Comparison of ENCODE assay signal across 8 cellular contexts in genomic region chr14:21069388-21070082, GRCh38. TPM values are rescaled to one million over a fixed set of nuclear protein-coding genes. Genes with fewer than 3 reads are reported as not detected.
A peak's percentile ranks its signal among the peaks of the same experiment; 100 is the strongest.
DNase-seq lines count a peak whose midpoint lies in the region; ATAC-seq and TF ChIP-seq lines count a peak whose summit lies in the region.

No MANE protein-coding gene starts in this region.

- TF ChIP-seq EP300 in SK-N-SH (IDR thresholded peaks at IDR 0.05; ENCODE audit: borderline replicate concordance in 1 of 2, low read depth in 1 of 2, low read length in 1 of 2) (no peak), upper lobe of left lung (IDR thresholded peaks at IDR 0.05) (no peak)

- no peaks in the 10 kb centered on the region for H3K36me3 Mint-ChIP-seq in activated naive CD4-positive, alpha-beta T cell treated with anti-CD3 and anti-CD28 coated beads, Interleukin-2, amount 10 ng/mL, durations not matched to agents 7 days and 5 days
- H3K36me3 Mint-ChIP-seq in endothelial cell (ENCODE audit: low read depth, unreplicated experiment), result peaks cover 5% of the 10 kb centered on the region

- H3K9me2 ChIP-seq in SK-N-SH, result no peaks in the 10 kb centered on the region

- peak overlapping the region; percentile 87 for H2AFZ ChIP-seq in SK-N-SH (ENCODE audit: low read depth)

- H3K9me3 ChIP-seq in SK-N-SH, result no peaks in the 10 kb centered on the region
- H3K9me3 ChIP-seq in mononuclear cell (ENCODE audit: low read depth, low read length), result no peaks in the 10 kb centered on the region
- H3K9me3 ChIP-seq in upper lobe of left lung, result no peaks in the 10 kb centered on the region

- TF ChIP-seq CTCF in SK-N-SH (IDR thresholded peaks at IDR 0.05), result no peak
- no peak for TF ChIP-seq CTCF in endothelial cell (IDR thresholded peaks at IDR 0.05; ENCODE audit: unreplicated experiment)
- TF ChIP-seq CTCF in upper lobe of left lung (IDR thresholded peaks at IDR 0.05), result no peak

- peaks cover 47% of the 10 kb centered on the region for H3K79me2 ChIP-seq in SK-N-SH (ENCODE audit: insufficient read depth)

- H3K9me3 Mint-ChIP-seq in activated naive CD4-positive, alpha-beta T cell treated with anti-CD3 and anti-CD28 coated beads, Interleukin-2, amount 10 ng/mL, durations not matched to agents 7 days and 5 days, result no peaks in the 10 kb centered on the region
- no peaks in the 10 kb centered on the region for H3K9me3 Mint-ChIP-seq in endothelial cell (ENCODE audit: unreplicated experiment)

- peaks cover 34% of the 10 kb centered on the region for H3K4me1 Mint-ChIP-seq in activated naive CD4-positive, alpha-beta T cell treated with anti-CD3 and anti-CD28 coated beads, Interleukin-2, amount 10 ng/mL, durations not matched to agents 7 days and 5 days
- H3K4me1 Mint-ChIP-seq in endothelial cell (ENCODE audit: unreplicated experiment), result peaks cover 15% of the 10 kb centered on the region

- 3% methylated on average over 34 of the region's 40 CpGs for WGBS in SK-N-SH (ENCODE audit: low lambda C conversion rate)
- 1% methylated on average over 22 to 39 of the region's 40 CpGs for WGBS in upper lobe of left lung, 2 donors

- peak overlapping the region; percentile 93 for H3K9ac ChIP-seq in SK-N-SH

- ATAC-seq in upper lobe of left lung (ENCODE audit: low FRiP score in 2 of 2), result peak; percentile 2 to 48
- ATAC-seq in left lobe of liver, result no peak

- CTCF ChIA-PET in activated naive CD4-positive, alpha-beta T cell treated with anti-CD3 and anti-CD28 coated beads, Interleukin-2, amount 10 ng/mL, durations not matched to agents 7 days and 5 days (lab: Charles Lee), result interaction anchor here (1.2 to 4.4 kb wide), 12 partner anchors 10 to 57 kb away, joined by 3 to 72 read pairs (median 22); no protein-coding TSS in a partner anchor
- CTCF ChIA-PET in SK-N-SH (lab: Yijun Ruan, JAX), result interaction anchor here (1.3 to 13.2 kb wide), 14 partner anchors 12 to 67 kb away, joined by 5 to 296 read pairs (median 28); partner anchors contain the start of genes TMEM253 and ZNF219

- no peak for TF ChIP-seq POLR2A in upper lobe of left lung (IDR thresholded peaks at IDR 0.05)

- H3K4me3 ChIP-seq in SK-N-SH (ENCODE audit: low read depth in 2 of 2, low read length in 1 of 2), result peak overlapping the region; percentile 81 to 89
- peak overlapping the region; percentile 32 for H3K4me3 ChIP-seq in mononuclear cell (ENCODE audit: low read length)
- peak overlapping the region; percentile 45 to 84 (median 76) for H3K4me3 ChIP-seq in upper lobe of left lung

- H3F3A ChIP-seq in SK-N-SH (replicated peaks; ENCODE audit: insufficient read depth), result peaks cover 30% of the 10 kb centered on the region

- H3K4me1 ChIP-seq in SK-N-SH (ENCODE audit: control insufficient read depth in 1 of 2, insufficient read depth in 2 of 2, low read depth in 1 of 2, low read length in 1 of 2) (peaks cover 22 to 29% of the 10 kb centered on the region in 2 experiments), mononuclear cell (ENCODE audit: insufficient read depth, low read length) (peaks cover 45% of the 10 kb centered on the region), upper lobe of left lung (peaks cover 31 to 46% (median 40%) of the 10 kb centered on the region in 4 donors)

- POLR2A ChIA-PET in SK-N-SH (lab: Yijun Ruan, JAX), result interaction anchor here (0.7 to 2.7 kb wide), 6 partner anchors 20 to 727 kb away, joined by 4 to 19 read pairs (median 12); partner anchors contain the start of gene ZNF219

- 0 out of 2 replicates have a peak, but pooled peaks cover 4% of the 10 kb centered on the region for H4K20me1 ChIP-seq in SK-N-SH (ENCODE audit: insufficient read depth)

- H3K27ac ChIP-seq in SK-N-SH (ENCODE audit: low read depth in 2 of 2, low read length in 1 of 2) (peak overlapping the region; percentile 98 to 99), upper lobe of left lung (peak overlapping the region; percentile 86 to 96 (median 92))

- H3K4me3 Mint-ChIP-seq in activated naive CD4-positive, alpha-beta T cell treated with anti-CD3 and anti-CD28 coated beads, Interleukin-2, amount 10 ng/mL, durations not matched to agents 7 days and 5 days, result peak overlapping the region; percentile 52
- H3K4me3 Mint-ChIP-seq in endothelial cell (ENCODE audit: unreplicated experiment), result peak overlapping the region; percentile 78

- no peak for TF ChIP-seq RAD21 in SK-N-SH (IDR thresholded peaks at IDR 0.05; ENCODE audit: low read length)

- peaks cover 96% of the 10 kb centered on the region for H3K27me3 Mint-ChIP-seq in activated naive CD4-positive, alpha-beta T cell treated with anti-CD3 and anti-CD28 coated beads, Interleukin-2, amount 10 ng/mL, durations not matched to agents 7 days and 5 days
- peaks cover 17% of the 10 kb centered on the region for H3K27me3 Mint-ChIP-seq in endothelial cell (ENCODE audit: unreplicated experiment)

- peak overlapping the region; percentile 95 for H3K4me2 ChIP-seq in SK-N-SH

- H3K27me3 ChIP-seq in SK-N-SH (ENCODE audit: insufficient read depth), result no peaks in the 10 kb centered on the region
- H3K27me3 ChIP-seq in mononuclear cell (ENCODE audit: insufficient read depth, low read length), result peaks cover 34% of the 10 kb centered on the region
- no peaks in the 10 kb centered on the region for H3K27me3 ChIP-seq in upper lobe of left lung

- no peak for DNase-seq in activated naive CD4-positive, alpha-beta T cell treated with anti-CD3 and anti-CD28 coated beads, Interleukin-2, amount 10 ng/mL, durations not matched to agents 7 days and 5 days
- no peak for DNase-seq in activated naive CD4-positive, alpha-beta T cell (lab: John Stamatoyannopoulos, UW)
- DNase-seq in SK-N-SH (peak; percentile 77), endothelial cell (ENCODE audit: low spot score) (peak; percentile 26), upper lobe of left lung (no peak), left lobe of liver (ENCODE audit: low spot score) (no peak), NCI-H2029 (lab: John Stamatoyannopoulos, UW) (no peak)

- H3K36me3 ChIP-seq in SK-N-SH (replicated peaks in 1 of 2; ENCODE audit: control insufficient read depth in 1 of 2, insufficient read depth in 2 of 2, low read length in 1 of 2) (peaks cover 13 to 21% of the 10 kb centered on the region in 2 experiments), upper lobe of left lung (peaks cover 0 to 15% (median under 1%) of the 10 kb centered on the region in 4 donors)

- no peak overlapping the region for H3K27ac Mint-ChIP-seq in activated naive CD4-positive, alpha-beta T cell treated with anti-CD3 and anti-CD28 coated beads, Interleukin-2, amount 10 ng/mL, durations not matched to agents 7 days and 5 days
- H3K27ac Mint-ChIP-seq in endothelial cell (ENCODE audit: unreplicated experiment), result peak overlapping the region; percentile 73

TF ChIP-seq in SK-N-SH, 30 proteins besides CTCF, POLR2A, EP300 and RAD21 (continues in another document):
- no peak for TF ChIP-seq USF1 (IDR thresholded peaks at IDR 0.05; ENCODE audit: borderline replicate concordance, low read depth)

RNA-seq across cellular contexts. Expression of gene ARHGEF40, which starts 0.6 kb away (rescaled TPM):
- 58.8 and 64.2 TPM in 2 replicates for polyA plus RNA-seq in SK-N-SH (2012; rRNA removed)
- polyA plus RNA-seq in SK-N-SH (2012; cell fraction: cytosol; rRNA removed), result 20.9 and 35.4 TPM in 2 replicates
- polyA plus RNA-seq in SK-N-SH (2012; cell fraction: nucleus; rRNA removed), result 201 and 236 TPM in 2 replicates
- total RNA-seq in endothelial cell (ENCODE audit: unreplicated experiment) (12.5 TPM), mononuclear cell (12.9 TPM), upper lobe of left lung (10 to 100 TPM; 24.8 to 74.4 (median 36.0) TPM), left lobe of liver (41.9 TPM)

RNA-seq across cellular contexts. Expression of gene RNASE8, which starts 11.9 kb away (rescaled TPM):
- not detected in 2 replicates for polyA plus RNA-seq in SK-N-SH (2012; rRNA removed)
- not detected in 2 replicates for polyA plus RNA-seq in SK-N-SH (2012; cell fraction: cytosol; rRNA removed)
- not detected in 2 replicates for polyA plus RNA-seq in SK-N-SH (2012; cell fraction: nucleus; rRNA removed)
- total RNA-seq in endothelial cell (ENCODE audit: unreplicated experiment) (not detected), mononuclear cell (not detected), upper lobe of left lung (not detected), left lobe of liver (not detected)

RNA-seq across cellular contexts. Expression of gene RNASE7, which starts 27.4 kb away (rescaled TPM):
- not detected in 2 replicates for polyA plus RNA-seq in SK-N-SH (2012; rRNA removed)
- polyA plus RNA-seq in SK-N-SH (2012; cell fraction: cytosol; rRNA removed), result 0.03 TPM in 1 of 2 replicates, not detected in the other
- not detected in 2 replicates for polyA plus RNA-seq in SK-N-SH (2012; cell fraction: nucleus; rRNA removed)
- total RNA-seq in endothelial cell (ENCODE audit: unreplicated experiment) (not detected), mononuclear cell (not detected), upper lobe of left lung (not detected), left lobe of liver (0.13 TPM)

RNA-seq across cellular contexts. Expression of gene ZNF219, which starts 28.9 kb away (rescaled TPM):
- polyA plus RNA-seq in SK-N-SH (2012; rRNA removed), result 22.1 and 24.1 TPM in 2 replicates
- polyA plus RNA-seq in SK-N-SH (2012; cell fraction: cytosol; rRNA removed), result 10.7 and 24.0 TPM in 2 replicates
- 58.1 and 70.5 TPM in 2 replicates for polyA plus RNA-seq in SK-N-SH (2012; cell fraction: nucleus; rRNA removed)
- total RNA-seq in endothelial cell (ENCODE audit: unreplicated experiment), result 27.0 TPM
- total RNA-seq in mononuclear cell, result 8.9 TPM
- 10 to 100 TPM; 46.1 to 97.5 (median 56.3) TPM for total RNA-seq in upper lobe of left lung
- total RNA-seq in left lobe of liver, result 8.0 TPM

RNA-seq across cellular contexts. Expression of gene TMEM253, which starts 31.3 kb away (rescaled TPM):
- polyA plus RNA-seq in SK-N-SH (2012; rRNA removed), result 0.82 and 0.94 TPM in 2 replicates
- polyA plus RNA-seq in SK-N-SH (2012; cell fraction: cytosol; rRNA removed), result 0.41 and 0.58 TPM in 2 replicates
- polyA plus RNA-seq in SK-N-SH (2012; cell fraction: nucleus; rRNA removed), result 2.0 TPM in 2 replicates
- total RNA-seq in endothelial cell (ENCODE audit: unreplicated experiment), result 0.90 TPM
- 0.21 TPM for total RNA-seq in mononuclear cell
- total RNA-seq in upper lobe of left lung, result 1 to 10 TPM in 2 of 6 donors, under 1 TPM in 1, not detected in 3; 0.94 to 3.4 (median 1.4) TPM
- 0.15 TPM for total RNA-seq in left lobe of liver

Comparison
In these comparisons a context has a peak if more than half of its experiments do, and no peak if none do; other contexts are left out.
1. DNase-seq: peak in SK-N-SH (single experiment) and endothelial cell (single experiment); none in activated naive CD4-positive, alpha-beta T cell treated with anti-CD3 and anti-CD28 coated beads, Interleukin-2, amount 10 ng/mL, durations not matched to agents 7 days and 5 days (single experiment), activated naive CD4-positive, alpha-beta T cell (0 of 4), upper lobe of left lung (0 of 2), left lobe of liver (single experiment) and NCI-H2029 (single experiment).
2. H3K4me3 ChIP-seq: peak in every context shown above with its lines; median percentile 85 in SK-N-SH; 76 in upper lobe of left lung; 32 in mononuclear cell.